Comparison of ENCODE assay signal across 1 cellular context in genomic region chr5:78287833-78288232, GRCh38.
TF ChIP-seq lines count a peak whose summit lies in the region.

No MANE protein-coding gene starts in this region.

TF ChIP-seq in GM12878, 131 proteins besides CTCF, POLR2A, EP300 and RAD21 (continued from another document):
- TF ChIP-seq MAX (IDR thresholded peaks at IDR 0.05; ENCODE audit: low read depth, low read length) (no peak), MYC (IDR thresholded peaks at IDR 0.05; ENCODE audit: insufficient read depth, insufficient read length, insufficient replicate concordance, low read length, severe bottlenecking) (no peak), CUX1 (IDR thresholded peaks at IDR 0.05; ENCODE audit: insufficient replicate concordance, low read depth, low read length) (no peak), EZH2 (IDR thresholded peaks at IDR 0.05; ENCODE audit: borderline replicate concordance, control insufficient read depth, low read depth, low read length) (no peak), GABPA (IDR thresholded peaks at IDR 0.05; ENCODE audit: low read depth) (no peak), PBX3 (IDR thresholded peaks at IDR 0.05; ENCODE audit: insufficient replicate concordance, low read depth, low read length) (no peak), RAD51 (IDR thresholded peaks at IDR 0.05) (no peak), IRF4 (IDR thresholded peaks at IDR 0.05; ENCODE audit: low read depth, low read length) (no peak), POU2F2 (IDR thresholded peaks at IDR 0.05; ENCODE audit: borderline replicate concordance, low read depth, low read length) (no peak), SUZ12 (IDR thresholded peaks at IDR 0.05; ENCODE audit: unreplicated experiment) (no peak)
